Comparison of ENCODE assay signal across 8 cellular contexts in genomic region chr19:42244452-42245220, GRCh38. TPM values are rescaled to one million over a fixed set of nuclear protein-coding genes. Genes with fewer than 3 reads are reported as not detected.
DNase-seq lines count a peak whose midpoint lies in the region; ATAC-seq and TF ChIP-seq lines count a peak whose summit lies in the region.

No MANE protein-coding gene starts in this region.

- intact Hi-C loops in esophagus squamous epithelium (cut with DNase I), result loop anchor here (10.0 kb wide), 1 partner anchor 50 kb away; no protein-coding TSS in a partner anchor

- peak; percentile 32 for ATAC-seq in GM21390 (IDR thresholded peaks at IDR 0.05; ENCODE audit: unreplicated experiment)

- no peaks in the 10 kb centered on the region for H3K9me3 ChIP-seq in esophagus squamous epithelium
- H3K9me3 ChIP-seq in muscle layer of duodenum (ENCODE audit: control insufficient read depth in 1 of 2, low read length in 2 of 2), result no peaks in the 10 kb centered on the region

- peaks cover 20 to 87% (median 28%) of the 10 kb centered on the region in 3 donors for H3K4me1 ChIP-seq in esophagus squamous epithelium
- H3K4me1 ChIP-seq in muscle layer of duodenum (ENCODE audit: control insufficient read depth in 1 of 2, insufficient read depth in 2 of 2, low read length in 2 of 2), result peaks cover 15 to 70% of the 10 kb centered on the region in 2 donors

- DNase-seq in COR-L47 (lab: John Stamatoyannopoulos, UW) (peak; percentile 91), KBM-7 (peak; percentile 98), esophagus squamous epithelium (lab: John Stamatoyannopoulos, UW) (peak; percentile 66)
- peak; percentile 95 to 96 for DNase-seq in activated T-cell treated with anti-CD3 and anti-CD28 coated beads, Interleukin-2, amount 50 U/mL, for 48 hours
- DNase-seq in stimulated activated CD8-positive, alpha-beta memory T cell treated with anti-CD3 and anti-CD28 coated beads, Interleukin-7, amount 100 ng/mL, for 24 hours (ENCODE audit: low read depth), result peak; percentile 79

- peak; percentile 59 to 84 (median 68) for TF ChIP-seq CTCF in esophagus squamous epithelium (IDR thresholded peaks at IDR 0.05)

- H3K27me3 ChIP-seq in esophagus squamous epithelium (no peaks in the 10 kb centered on the region), muscle layer of duodenum (ENCODE audit: low read depth, low read length) (no peaks in the 10 kb centered on the region)

- in situ Hi-C loops in KBM-7 (cut with MboI; ENCODE audit: low pct_unique_long_range_greater_than_20kb, low sequenced_read_pairs), result no loop called here

- H3K27ac ChIP-seq in esophagus squamous epithelium (peak overlapping the region; percentile 89 to 98 (median 96)), muscle layer of duodenum (ENCODE audit: low read length) (peak overlapping the region; percentile 99)

- H3K4me3 ChIP-seq in esophagus squamous epithelium (peak overlapping the region; percentile 80 to 98 (median 90)), muscle layer of duodenum (ENCODE audit: low read depth in 1 of 2, low read length in 2 of 2) (peak overlapping the region; percentile 75 to 91)

- TF ChIP-seq POLR2A in esophagus squamous epithelium (IDR thresholded peaks at IDR 0.05), result peak in 3 of 4 donors; percentile 14 to 74 (median 49)

- H3K36me3 ChIP-seq in esophagus squamous epithelium (peaks cover 3 to 22% (median 6%) of the 10 kb centered on the region in 3 donors), muscle layer of duodenum (ENCODE audit: control insufficient read depth in 1 of 2, insufficient read depth in 2 of 2, low read length in 2 of 2) (peaks cover 6 to 24% of the 10 kb centered on the region in 2 donors)

- WGBS in esophagus squamous epithelium, 2 donors, result 2 to 4% methylated on average over 21 to 24 of the region's 40 CpGs

TF ChIP-seq in PFSK-1, 5 proteins besides CTCF, POLR2A, EP300 and RAD21:
- peak in 1 of 2 experiments; percentile 29; a peak in 1 of 4 replicates for TF ChIP-seq REST (IDR thresholded peaks at IDR 0.05; ENCODE audit: insufficient read depth in 1 of 2, low read depth in 2 of 2, low read length in 2 of 2)
- no peak for TF ChIP-seq FOXP2 (optimal IDR thresholded peaks at IDR 0.05; ENCODE audit: borderline replicate concordance, extremely low read depth, extremely low read length, insufficient read depth)
- TF ChIP-seq POLR2AphosphoS5 (IDR thresholded peaks at IDR 0.05; ENCODE audit: low read depth, low read length), result peak; percentile 85; the same call in 1 of the 2 replicates
- TF ChIP-seq TAF1 (IDR thresholded peaks at IDR 0.05; ENCODE audit: borderline replicate concordance, insufficient read depth, low read length), result peak; percentile 62; the same call in 1 of the 2 replicates
- peak; percentile 77; the same call in 1 of the 2 replicates for TF ChIP-seq SIN3A (IDR thresholded peaks at IDR 0.05; ENCODE audit: borderline replicate concordance, insufficient read depth, low read length)

RNA-seq across cellular contexts. Expression of gene GSK3A, which starts 2.2 kb away (rescaled TPM):
- 129 TPM for polyA plus RNA-seq in PFSK-1 (2012; ENCODE audit: insufficient read length, low read depth)
- total RNA-seq in esophagus squamous epithelium, result 10 to 100 TPM; 15.9 to 29.6 (median 26.5) TPM

RNA-seq across cellular contexts. Expression of gene ERF, which starts 10.3 kb away (rescaled TPM):
- 157 TPM for polyA plus RNA-seq in PFSK-1 (2012; ENCODE audit: insufficient read length, low read depth)
- total RNA-seq in esophagus squamous epithelium, result 10 to 100 TPM; 13.3 to 32.5 (median 21.0) TPM

RNA-seq across cellular contexts. Expression of gene CIC, which starts 24.4 kb away (rescaled TPM):
- polyA plus RNA-seq in PFSK-1 (2012; ENCODE audit: insufficient read length, low read depth), result 81.2 TPM
- 10 to 100 TPM; 25.1 to 54.9 (median 27.9) TPM for total RNA-seq in esophagus squamous epithelium

RNA-seq across cellular contexts. Expression of gene ZNF526, which starts 24.5 kb away (rescaled TPM):
- polyA plus RNA-seq in PFSK-1 (2012; ENCODE audit: insufficient read length, low read depth), result 27.8 TPM
- total RNA-seq in esophagus squamous epithelium, result 1 to 10 TPM; 3.8 to 6.3 (median 4.0) TPM

RNA-seq across cellular contexts. Expression of gene DEDD2, which starts 27.2 kb away (rescaled TPM):
- polyA plus RNA-seq in PFSK-1 (2012; ENCODE audit: insufficient read length, low read depth), result 25.0 TPM
- total RNA-seq in esophagus squamous epithelium, result 10 to 100 TPM; 23.2 to 30.2 (median 27.8) TPM

Comparison
In these comparisons a context has a peak if more than half of its experiments do, and no peak if none do; other contexts are left out.
1. Peak in every context shown above with its lines: DNase-seq, ATAC-seq, H3K4me3 ChIP-seq and H3K27ac ChIP-seq.